In genomic region chr6:138250513-138251247, GRCh38 we compare ENCODE assay signal across 12 cellular contexts. TPM values are rescaled to one million over a fixed set of nuclear protein-coding genes. Genes with fewer than 3 reads are reported as not detected.
DNase-seq lines count a peak whose midpoint lies in the region; ATAC-seq and TF ChIP-seq lines count a peak whose summit lies in the region.
"Had no signal": no experiment of that assay in that cellular context is flagged by ENCODE, and none has a peak within 500 bp of the region (broad histone marks: within the 10 kb centered on the region; RNA-seq: fewer than 3 reads in every experiment).

No MANE protein-coding gene starts in this region.

- H3K4me3 Mint-ChIP-seq in mesothelial cell of epicardium: no peak overlapping the region
- H3K4me3 Mint-ChIP-seq: CD8-positive, alpha-beta T cell; natural killer cell treated with Interleukin-12 subunit alpha and Interleukin-12 subunit beta and Interleukin-15 and Interleukin-18, amount 100 ng/mL, for 72 hours had no signal

- POLR2A ChIA-PET in AG04449 (lab: Yijun Ruan, JAX): interaction anchor here (1.8 kb wide), 1 partner anchor 9 kb away, joined by 6 read pairs; no protein-coding TSS in a partner anchor

- no peak for ATAC-seq in activated CD4-positive, CD25-positive, alpha-beta regulatory T cell treated with anti-CD3 and anti-CD28 coated beads, Interleukin-2, amount 50 U/mL, for 24 hours
- ATAC-seq in GM18907 (IDR thresholded peaks at IDR 0.05; ENCODE audit: unreplicated experiment): no peak
- ATAC-seq in HG03039 (IDR thresholded peaks at IDR 0.05; ENCODE audit: unreplicated experiment): no peak
- ATAC-seq: CD8-positive, alpha-beta T cell; natural killer cell treated with Interleukin-12 subunit alpha and Interleukin-12 subunit beta and Interleukin-15 and Interleukin-18, amount 100 ng/mL, for 72 hours had no signal

- no peaks in the 10 kb centered on the region for H3K9me3 Mint-ChIP-seq in mesothelial cell of epicardium
- H3K9me3 Mint-ChIP-seq: CD8-positive, alpha-beta T cell; natural killer cell treated with Interleukin-12 subunit alpha and Interleukin-12 subunit beta and Interleukin-15 and Interleukin-18, amount 100 ng/mL, for 72 hours had no signal

- H3K36me3 Mint-ChIP-seq in mesothelial cell of epicardium: peaks cover under 1% of the 10 kb centered on the region
- H3K36me3 Mint-ChIP-seq: CD8-positive, alpha-beta T cell; natural killer cell treated with Interleukin-12 subunit alpha and Interleukin-12 subunit beta and Interleukin-15 and Interleukin-18, amount 100 ng/mL, for 72 hours had no signal

- no peak overlapping the region for H3K4me3 ChIP-seq in AG04449 (ENCODE audit: low read depth, low read length)
- no peak overlapping the region for H3K4me3 ChIP-seq in epithelial cell of esophagus (ENCODE audit: low read length)

- no peaks in the 10 kb centered on the region for H3K27me3 Mint-ChIP-seq in mesothelial cell of epicardium (ENCODE audit: low read depth)

- CTCF ChIA-PET in AG04449 (lab: Yijun Ruan, JAX): no interaction called here

- TF ChIP-seq CTCF in AG04449 (IDR thresholded peaks at IDR 0.05; ENCODE audit: insufficient read depth, low read length, missing control alignments): no peak
- no peak for TF ChIP-seq CTCF in epithelial cell of esophagus (IDR thresholded peaks at IDR 0.05; ENCODE audit: insufficient read depth, low read depth, low read length, missing control alignments)
- TF ChIP-seq CTCF in mesothelial cell of epicardium (IDR thresholded peaks at IDR 0.05; ENCODE audit: unreplicated experiment): no peak

- H3K4me1 Mint-ChIP-seq in mesothelial cell of epicardium: no peaks in the 10 kb centered on the region

- DNase-seq in AG04449 (ENCODE audit: low read depth, low spot score): peak; percentile 72
- DNase-seq in NCI-H2196 (lab: John Stamatoyannopoulos, UW; ENCODE audit: unreplicated experiment): peak; percentile 35
- DNase-seq in epithelial cell of esophagus (ENCODE audit: low read depth): peak; percentile 79
- peak; percentile 66 for DNase-seq in mucosa of gallbladder (ENCODE audit: low spot score)
- no peak for DNase-seq in mesothelial cell of epicardium (ENCODE audit: low spot score in 2 of 2, unreplicated experiment in 2 of 2)
- DNase-seq: CD8-positive, alpha-beta T cell; effector memory CD4-positive, alpha-beta T cell had no signal

- H3K27ac Mint-ChIP-seq in mesothelial cell of epicardium: no peak overlapping the region
- H3K27ac Mint-ChIP-seq: CD8-positive, alpha-beta T cell; natural killer cell treated with Interleukin-12 subunit alpha and Interleukin-12 subunit beta and Interleukin-15 and Interleukin-18, amount 100 ng/mL, for 72 hours had no signal

RNA-seq across cellular contexts. Expression of gene PBOV1, which starts 32.4 kb away (rescaled TPM):
- total RNA-seq in mucosa of gallbladder (not detected), mesothelial cell of epicardium (not detected in 3 replicates)
- total RNA-seq: CD8-positive, alpha-beta T cell; natural killer cell treated with Interleukin-12 subunit alpha and Interleukin-12 subunit beta and Interleukin-15 and Interleukin-18, amount 100 ng/mL, for 72 hours; SK-MEL-5 had no signal

Comparison
In these comparisons a context has a peak if more than half of its experiments do, and no peak if none do; other contexts are left out.
1. DNase-seq: peak in AG04449 (single experiment), NCI-H2196 (single experiment), epithelial cell of esophagus (single experiment) and mucosa of gallbladder (single experiment); none in mesothelial cell of epicardium (0 of 2).